In genomic region chr3:187795207-187795960, GRCh38 we compare ENCODE assay signal across 14 cellular contexts. TPM values are rescaled to one million over a fixed set of nuclear protein-coding genes. Genes with fewer than 3 reads are reported as not detected.
DNase-seq lines count a peak whose midpoint lies in the region; ATAC-seq, FAIRE-seq and TF ChIP-seq lines count a peak whose summit lies in the region.
"Had no signal": no experiment of that assay in that cellular context is flagged by ENCODE, and none has a peak within 500 bp of the region (broad histone marks: within the 10 kb centered on the region; RNA-seq: fewer than 3 reads in every experiment).

No MANE protein-coding gene starts in this region.

- H3K27ac ChIP-seq in pancreas: peak overlapping the region in 2 of 4 donors; percentile 18 to 37
- H3K27ac ChIP-seq: BLaER1 had no signal

- no peak for FAIRE-seq in pancreas (lab: Jason Lieb, UNC)
- FAIRE-seq: H1, RCC 7860 had no signal

- no peak for TF ChIP-seq CTCF in pancreas (IDR thresholded peaks at IDR 0.05)

- H3K27me3 ChIP-seq in MG63: no peaks in the 10 kb centered on the region
- H3K27me3 ChIP-seq in pancreas: no peaks in the 10 kb centered on the region
- H3K27me3 ChIP-seq: BLaER1 had no signal

- peak; percentile 71 for DNase-seq in G401 (ENCODE audit: low spot score)
- DNase-seq in MG63: peak; percentile 9
- peak; percentile 54 to 82 (median 76) for DNase-seq in pancreas
- no peak for DNase-seq in activated CD8-positive, alpha-beta memory T cell treated with anti-CD3 and anti-CD28 coated beads, Interleukin-2, amount 50 U/mL, for 48 hours
- DNase-seq: CD8-positive, alpha-beta memory T cell; Kasumi-1; NCI-H1930; SIG-M5 had no signal

- H3K36me3 ChIP-seq in MG63 (no peaks in the 10 kb centered on the region), pancreas (no peaks in the 10 kb centered on the region)
- H3K36me3 ChIP-seq: BLaER1 had no signal

- H3K4me3 ChIP-seq in MG63: no peak overlapping the region
- no peak overlapping the region for H3K4me3 ChIP-seq in pancreas
- H3K4me3 ChIP-seq: BLaER1 had no signal

- H3K9me3 ChIP-seq in MG63 (no peaks in the 10 kb centered on the region), pancreas (no peaks in the 10 kb centered on the region)

- 35% methylated on average over 7 of the region's 7 CpGs for WGBS in pancreas, 2 donors

- intact Hi-C loops in pancreas (cut with DNase I): no loop called here

- in situ Hi-C loops in G401 (cut with HindIII; ENCODE audit: low sequenced_read_pairs): no loop called here

- ATAC-seq in esophagus mucosa (peak; percentile 45), pancreas (peak; percentile 87 to 97 (median 94)), HG02571 (IDR thresholded peaks at IDR 0.05; ENCODE audit: unreplicated experiment) (no peak), GM21786 (IDR thresholded peaks at IDR 0.05; ENCODE audit: unreplicated experiment) (no peak)

- H3K4me1 ChIP-seq in pancreas: peaks cover 7 to 20% (median 8%) of the 10 kb centered on the region in 3 donors

RNA-seq across cellular contexts. Expression of gene BCL6, which starts 50.1 kb away (rescaled TPM):
- 0.18 and 1.3 TPM in 2 replicates for total RNA-seq in G401 (2014; rRNA removed; shearing (Covaris generic))
- total RNA-seq in MG63 (2014; rRNA removed; shearing (Covaris generic); ENCODE audit: low replicate concordance): 5.5 and 6.2 TPM in 2 replicates
- 40.1 TPM for total RNA-seq in esophagus mucosa
- 10 to 100 TPM; 19.0 to 48.1 (median 30.5) TPM for total RNA-seq in pancreas
- polyA plus RNA-seq in pancreas: 10 to 100 TPM; 27.1 to 40.7 TPM

Comparison
In these comparisons a context has a peak if more than half of its experiments do, and no peak if none do; other contexts are left out.
1. ATAC-seq: peak in esophagus mucosa (single experiment) and pancreas (4 of 4); none in HG02571 (single experiment) and GM21786 (single experiment).